In the genomic region with DNA sequence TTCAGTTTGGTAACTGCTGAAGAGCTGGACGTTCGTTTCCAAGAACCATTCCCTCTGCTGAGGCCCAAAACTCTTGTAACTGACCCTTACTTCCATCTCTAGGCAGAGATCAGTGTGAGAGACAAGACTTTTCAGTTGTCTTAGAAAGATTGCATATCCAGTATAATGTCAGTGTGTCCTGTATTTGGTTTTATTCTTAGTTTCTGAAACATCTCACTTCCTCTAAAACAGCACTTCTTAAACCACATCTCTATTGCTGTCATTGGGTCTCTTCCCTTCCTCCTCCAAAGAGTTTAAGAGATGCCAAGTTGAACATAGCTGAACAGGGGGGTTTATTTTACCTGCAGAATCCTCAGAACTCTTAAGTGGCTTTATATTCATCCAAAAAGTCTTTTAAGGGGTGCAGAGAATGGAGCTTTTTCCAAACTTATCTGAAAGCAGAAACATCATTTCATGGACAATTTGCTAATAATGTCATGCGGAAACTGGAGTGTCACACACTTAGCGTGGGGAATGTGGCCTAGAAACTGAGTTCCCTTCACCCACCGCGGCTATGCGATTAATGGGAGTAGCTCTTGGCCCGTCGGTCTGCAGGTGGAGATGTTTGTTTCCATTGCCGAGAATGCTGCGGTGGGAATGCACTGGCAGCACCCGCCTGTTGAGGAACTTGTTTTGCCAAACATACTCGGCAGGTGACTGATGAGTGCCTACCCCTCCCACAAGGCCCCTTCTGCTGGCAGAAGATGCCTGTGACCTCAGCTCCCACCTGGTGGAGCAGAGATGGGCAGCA, we compare ENCODE assay signal across 10 cellular contexts.
DNase-seq lines count a peak whose midpoint lies in the region; ATAC-seq and TF ChIP-seq lines count a peak whose summit lies in the region.
"Had no signal": no experiment of that assay in that cellular context is flagged by ENCODE, and none has a peak within 500 bp of the region (broad histone marks: within the 10 kb centered on the region; RNA-seq: fewer than 3 reads in every experiment).

No MANE protein-coding gene starts in this region.

- H3K9me3 Mint-ChIP-seq in MCF 10A (ENCODE audit: unreplicated experiment) = no peaks in the 10 kb centered on the region

- intact Hi-C loops in PC-9 (cut with micrococcal nuclease; ENCODE audit: unreplicated experiment) = no loop called here
- intact Hi-C loops in MCF 10A (cut with micrococcal nuclease) = loop anchor here (10.0 kb wide), 1 partner anchor 463 kb away; no protein-coding TSS in a partner anchor

- no peaks in the 10 kb centered on the region for H3K79me2 ChIP-seq in PC-9 (ENCODE audit: low read depth)

- no peaks in the 10 kb centered on the region for H4K20me1 ChIP-seq in PC-9 (ENCODE audit: insufficient read depth)

- no peaks in the 10 kb centered on the region for H3K36me3 ChIP-seq in PC-9 (ENCODE audit: low read depth)

- CTCF ChIA-PET in PC-9 (lab: Charles Lee) = no interaction called here
- CTCF ChIA-PET in MCF 10A (lab: Yijun Ruan, JAX) = interaction anchor here (0.5 to 1.1 kb wide), 4 partner anchors 33 to 446 kb away, joined by 3 to 5 read pairs (median 3); no protein-coding TSS in a partner anchor

- no peaks in the 10 kb centered on the region for H3F3A ChIP-seq in PC-9 (ENCODE audit: insufficient read depth, low read depth)

- no peak for TF ChIP-seq CTCF in omental fat pad (IDR thresholded peaks at IDR 0.05)
- no peak for TF ChIP-seq CTCF in PC-9 (conservative IDR thresholded peaks at IDR 0.05)
- no peak for TF ChIP-seq CTCF in MCF 10A (IDR thresholded peaks at IDR 0.05; ENCODE audit: unreplicated experiment)

- POLR2A ChIA-PET in PC-9 (lab: Charles Lee; ENCODE audit: unreplicated experiment) = interaction anchor here (0.6 kb wide), 1 partner anchor 856 kb away, joined by 5 read pairs; no protein-coding TSS in a partner anchor
- POLR2A ChIA-PET in MCF 10A (lab: Yijun Ruan, JAX) = no interaction called here

- no peak overlapping the region for H3K4me3 Mint-ChIP-seq in MCF 10A (ENCODE audit: unreplicated experiment)

- no peak overlapping the region for H2AFZ ChIP-seq in PC-9

- H3K4me1 ChIP-seq in PC-9 (replicated peaks; ENCODE audit: insufficient read depth) = no peaks in the 10 kb centered on the region

- H3K27ac Mint-ChIP-seq in MCF 10A (ENCODE audit: low read depth, unreplicated experiment) = no peak overlapping the region
- H3K27ac Mint-ChIP-seq: progenitor cell of endocrine pancreas had no signal

- H3K27me3 ChIP-seq in PC-9 (ENCODE audit: insufficient read depth, low read depth) = peaks cover 82% of the 10 kb centered on the region

- no peaks in the 10 kb centered on the region for H3K4me1 Mint-ChIP-seq in MCF 10A (ENCODE audit: insufficient read depth, unreplicated experiment)

- BruUV-seq in PC-9 (replicated peaks; lab: Mats Ljungman, UMichigan) = no TSS peak
- BruUV-seq in MCF 10A (replicated peaks; lab: Mats Ljungman, UMichigan) = no TSS peak

- DNase-seq in omental fat pad (ENCODE audit: low spot score) (peak; percentile 10), PC-9 (no peak), NCI-H345 (lab: John Stamatoyannopoulos, UW) (no peak), MCF 10A (ENCODE audit: unreplicated experiment) (no peak), ecto neural progenitor cell (ENCODE audit: low spot score) (no peak)
- DNase-seq: stimulated activated naive CD8-positive, alpha-beta T cell treated with anti-CD3 and anti-CD28 coated beads, Interleukin-15, Interleukin-2, amounts not matched to agents 100 U/mL and 50 U/mL, for 24 hours had no signal

- H3K27ac ChIP-seq in PC-9 = no peak overlapping the region

- H3K4me2 ChIP-seq in PC-9 = no peak overlapping the region

- peaks cover 3% of the 10 kb centered on the region for H3K27me3 Mint-ChIP-seq in MCF 10A (ENCODE audit: insufficient read depth, unreplicated experiment)

- H3K36me3 Mint-ChIP-seq in MCF 10A (ENCODE audit: insufficient read depth, unreplicated experiment) = no peaks in the 10 kb centered on the region

- H3K4me3 ChIP-seq in PC-9 = no peak overlapping the region

- no peaks in the 10 kb centered on the region for H3K9me3 ChIP-seq in PC-9 (ENCODE audit: insufficient read depth, low read depth)

- H3K9me2 ChIP-seq in PC-9 (ENCODE audit: insufficient read depth) = no peaks in the 10 kb centered on the region

- ATAC-seq in GM18861 (IDR thresholded peaks at IDR 0.05; ENCODE audit: unreplicated experiment) = peak; percentile 71
- peak; percentile 74 for ATAC-seq in GM21723 (IDR thresholded peaks at IDR 0.05; ENCODE audit: unreplicated experiment)
- peak; percentile 74 for ATAC-seq in HG03521 (IDR thresholded peaks at IDR 0.05; ENCODE audit: unreplicated experiment)
- no peak for ATAC-seq in omental fat pad (ENCODE audit: low FRiP score)
- ATAC-seq: stimulated activated naive CD8-positive, alpha-beta T cell treated with anti-CD3 and anti-CD28 coated beads, Interleukin-15, Interleukin-2, amounts not matched to agents 100 U/mL and 50 U/mL, for 24 hours had no signal
